13 cellular contexts compared by ENCODE assay signal in the genomic region with DNA sequence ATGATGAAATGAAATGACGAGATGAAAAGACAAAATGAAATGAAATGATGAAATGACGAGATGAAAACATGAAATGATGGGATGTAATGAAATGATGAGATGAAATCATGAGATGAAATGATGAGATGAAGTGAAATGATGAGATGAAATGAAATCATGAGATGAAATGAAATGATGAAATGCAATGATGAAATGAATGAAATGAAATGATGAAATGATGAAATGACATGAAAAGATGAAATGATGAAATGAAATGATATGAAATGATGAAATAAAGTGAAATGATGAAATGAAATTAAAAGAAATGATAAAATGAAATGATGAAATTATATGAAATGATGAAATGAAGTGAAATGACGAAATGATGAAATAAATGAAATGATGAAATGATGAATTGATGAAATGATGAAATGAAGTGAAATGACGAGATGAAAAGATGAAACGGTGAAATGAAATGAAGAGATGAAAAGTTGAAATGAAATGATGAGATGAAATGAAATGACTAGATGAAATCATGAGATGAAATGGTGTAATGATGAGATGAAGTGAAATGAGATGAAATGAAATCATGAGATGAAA. TPM values are rescaled to one million over a fixed set of nuclear protein-coding genes. Genes with fewer than 3 reads are reported as not detected.
"Had no signal": no experiment of that assay in that cellular context is flagged by ENCODE, and none has a peak within 500 bp of the region (broad histone marks: within the 10 kb centered on the region; RNA-seq: fewer than 3 reads in every experiment).

No MANE protein-coding gene starts in this region.

RNA-seq across cellular contexts. Expression of gene TP53TG3D, which starts 30.9 kb away (rescaled TPM):
- total RNA-seq: occipital lobe, osteoblast, progenitor cell of endocrine pancreas, psoas muscle, renal cortical epithelial cell, right lobe of liver, stomach, subcutaneous adipose tissue, temporal lobe, thoracic aorta, ureter, vagina had no signal
- polyA plus RNA-seq: neural cell had no signal
